Comparison of ENCODE assay signal across 8 cellular contexts in genomic region chr4:121726642-121727268, GRCh38. TPM values are rescaled to one million over a fixed set of nuclear protein-coding genes. Genes with fewer than 3 reads are reported as not detected.
DNase-seq lines count a peak whose midpoint lies in the region; ATAC-seq and TF ChIP-seq lines count a peak whose summit lies in the region.

No MANE protein-coding gene starts in this region.

- H3K9me3 ChIP-seq in BE2C (no peaks in the 10 kb centered on the region; the same call in 1 of the 2 replicates), prostate gland (no peaks in the 10 kb centered on the region)

- TF ChIP-seq CTCF in BE2C (IDR thresholded peaks at IDR 0.05; ENCODE audit: low read depth, low read length) (peak; percentile 68), GM12872 (IDR thresholded peaks at IDR 0.05; ENCODE audit: insufficient read depth, low read depth, low read length) (peak; percentile 63), HFF-Myc (IDR thresholded peaks at IDR 0.05; ENCODE audit: low read depth, low read length, missing control alignments) (peak; percentile 54), foreskin keratinocyte (conservative IDR thresholded peaks at IDR 0.05) (peak; percentile 86), prostate gland (IDR thresholded peaks at IDR 0.05) (peak in 3 of 4 experiments; percentile 27 to 64 (median 64))

- ATAC-seq in foreskin keratinocyte: peak; percentile 69

- H3K4me3 ChIP-seq in BE2C (ENCODE audit: low read depth, low read length) (no peak overlapping the region), HFF-Myc (replicated peaks; ENCODE audit: low read depth, low read length) (no peak overlapping the region), prostate gland (no peak overlapping the region)

- 49% methylated on average over 3 of the region's 3 CpGs for WGBS in prostate gland

- H3K4me1 ChIP-seq in BE2C (no peaks in the 10 kb centered on the region), foreskin keratinocyte (peaks cover 3% of the 10 kb centered on the region), prostate gland (replicated peaks) (no peaks in the 10 kb centered on the region)

- DNase-seq in BE2C (no peak), HFF-Myc (ENCODE audit: extremely low read depth, low read depth) (peak; percentile 63), M059J (ENCODE audit: low read depth) (peak; percentile 65), UCSD-AML1 (lab: John Stamatoyannopoulos, UW; ENCODE audit: unreplicated experiment) (peak; percentile 13), foreskin keratinocyte (peak; percentile 32 to 60), prostate gland (ENCODE audit: low spot score) (peak; percentile 14), GOT3 (lab: John Stamatoyannopoulos, UW) (no peak)

- H3K27me3 ChIP-seq in BE2C (peaks cover 5% of the 10 kb centered on the region), foreskin keratinocyte (no peaks in the 10 kb centered on the region), prostate gland (replicated peaks; ENCODE audit: insufficient read depth) (no peaks in the 10 kb centered on the region)

- H3K36me3 ChIP-seq in BE2C: no peaks in the 10 kb centered on the region
- H3K36me3 ChIP-seq in prostate gland: no peaks in the 10 kb centered on the region

- H3K27ac ChIP-seq in foreskin keratinocyte: no peak overlapping the region
- H3K27ac ChIP-seq in prostate gland: no peak overlapping the region

- no peak for TF ChIP-seq POLR2A in prostate gland (IDR thresholded peaks at IDR 0.05)

- intact Hi-C loops in prostate gland (cut with DNase I): loop anchor here (10.0 kb wide), 1 partner anchor 262 kb away; no protein-coding TSS in a partner anchor

RNA-seq across cellular contexts. Expression of gene ANXA5, which starts 30.0 kb away (rescaled TPM):
- 58.4 TPM for polyA plus RNA-seq in BE2C (2012; ENCODE audit: insufficient read depth, insufficient read length, low read depth)
- total RNA-seq in M059J (2014; rRNA removed; shearing (Covaris generic)): 408 and 471 TPM in 2 replicates
- 445 and 484 TPM in 2 replicates for total RNA-seq in foreskin keratinocyte
- polyA plus RNA-seq in foreskin keratinocyte: 393 and 397 TPM in 2 replicates
- total RNA-seq in prostate gland: 100 to 1,000 TPM; 251 to 263 TPM

RNA-seq across cellular contexts. Expression of gene SMIM43, which starts 38.2 kb away (rescaled TPM):
- polyA plus RNA-seq in BE2C (2012; ENCODE audit: insufficient read depth, insufficient read length, low read depth): not detected
- 1.3 and 1.4 TPM in 2 replicates for total RNA-seq in M059J (2014; rRNA removed; shearing (Covaris generic))
- not detected in 2 replicates for total RNA-seq in foreskin keratinocyte
- 0.02 TPM in 1 of 2 replicates, not detected in the other for polyA plus RNA-seq in foreskin keratinocyte
- total RNA-seq in prostate gland: not detected

Comparison
In these comparisons a context has a peak if more than half of its experiments do, and no peak if none do; other contexts are left out.
1. DNase-seq: peak in HFF-Myc (single experiment), M059J (single experiment), UCSD-AML1 (single experiment), foreskin keratinocyte (2 of 2) and prostate gland (single experiment); none in BE2C (single experiment) and GOT3 (single experiment).
2. Peak in every context shown above with its lines, with median percentiles within 50 percentile points of each other: CTCF ChIP-seq.